Comparison of ENCODE assay signal across 8 cellular contexts in the genomic region with DNA sequence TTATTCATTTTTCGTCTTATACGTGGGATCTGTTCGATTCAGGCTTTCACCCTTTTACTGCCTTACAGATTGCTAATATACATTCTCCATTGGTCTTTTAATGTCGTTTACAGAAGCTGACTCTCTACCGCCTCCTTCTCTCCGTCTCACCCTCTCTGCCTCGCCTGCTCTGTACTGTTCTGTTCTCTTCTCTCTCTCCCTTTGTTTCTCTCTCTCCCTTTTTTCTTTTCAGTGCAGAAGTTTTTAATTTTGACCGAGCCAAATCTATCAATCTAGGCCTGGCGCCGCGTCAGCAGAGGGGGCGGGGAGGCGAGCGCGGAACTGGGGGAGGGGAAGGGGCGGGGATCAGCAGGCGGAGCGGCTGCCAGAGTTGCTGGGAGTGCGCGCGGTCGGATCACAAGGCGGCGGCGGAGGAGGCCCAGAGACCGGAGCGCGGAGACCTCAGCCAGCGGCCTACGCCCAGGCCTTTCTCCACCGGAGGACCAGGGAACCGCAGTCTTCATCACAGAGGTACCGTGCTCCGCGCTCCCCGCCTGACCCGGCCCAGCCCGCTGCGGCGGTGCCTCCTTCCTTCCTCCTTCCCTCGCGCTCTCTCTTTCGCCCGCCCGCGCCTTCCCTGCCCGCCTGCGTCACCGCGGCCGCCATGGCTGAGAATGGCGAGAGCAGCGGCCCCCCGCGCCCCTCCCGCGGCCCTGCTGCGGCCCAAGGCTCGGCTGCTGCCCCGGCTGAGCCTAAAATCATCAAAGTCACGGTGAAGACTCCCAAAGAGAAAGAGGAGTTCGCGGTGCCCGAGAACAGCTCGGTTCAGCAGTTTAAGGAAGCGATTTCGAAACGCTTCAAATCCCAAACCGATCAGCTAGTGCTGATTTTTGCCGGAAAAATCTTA. TPM values are rescaled to one million over a fixed set of nuclear protein-coding genes. Genes with fewer than 3 reads are reported as not detected.
A peak's percentile ranks its signal among the peaks of the same experiment; 100 is the strongest.
DNase-seq lines count a peak whose midpoint lies in the region; TF ChIP-seq lines count a peak whose summit lies in the region.

A gene (plus strand): TSS at position 397 of the 886 bp plus-strand sequence. CDS start 247 bp downstream, at position 644.

- peak within 1 kb of the TSS; percentile 98 for H3K27ac ChIP-seq in cardiac muscle cell

- no peaks in the 10 kb centered on the region for H3K9me3 ChIP-seq in cardiac muscle cell (ENCODE audit: low read depth)

- no peaks in the 10 kb centered on the region for H3K27me3 Mint-ChIP-seq in HFFc6 (ENCODE audit: insufficient read depth)
- H3K27me3 Mint-ChIP-seq in type B pancreatic cell: no peaks in the 10 kb centered on the region

- H3K4me3 ChIP-seq in GM06990 (replicated peaks; ENCODE audit: low read depth, low read length) (peak within 1 kb of the TSS; percentile 78), cardiac muscle cell (peak within 1 kb of the TSS; percentile 52)

- H3K4me1 Mint-ChIP-seq in HFFc6 (ENCODE audit: low read depth): peaks cover 27% of the 10 kb centered on the region
- H3K4me1 Mint-ChIP-seq in type B pancreatic cell (ENCODE audit: unreplicated experiment): peaks cover 5% of the 10 kb centered on the region

- peak; percentile 6 for TF ChIP-seq CTCF in GM06990 (IDR thresholded peaks at IDR 0.05; ENCODE audit: insufficient read depth, low read length, poor library complexity, severe bottlenecking)
- peak; percentile 29; the same call in 1 of the 2 replicates for TF ChIP-seq CTCF in HFFc6 (IDR thresholded peaks at IDR 0.05)
- peak; percentile 22 for TF ChIP-seq CTCF in cardiac muscle cell (IDR thresholded peaks at IDR 0.05; ENCODE audit: low read depth, low read length)
- TF ChIP-seq CTCF in type B pancreatic cell (conservative IDR thresholded peaks at IDR 0.05): peak; percentile 30

- peak; percentile 84 for DNase-seq in GM06990 (ENCODE audit: extremely low read depth, insufficient read length)
- DNase-seq in HFFc6: peak; percentile 62
- peak; percentile 58 for DNase-seq in NCI-H1092 (lab: John Stamatoyannopoulos, UW)
- peak; percentile 0 to 35 for DNase-seq in SW 1271 (lab: John Stamatoyannopoulos, UW)
- DNase-seq in activated naive CD8-positive, alpha-beta T cell treated with anti-CD3 and anti-CD28 coated beads, Interleukin-2, amount 50 U/mL, for 16 hours (ENCODE audit: low read depth, low spot score): peak; percentile 49
- peak; percentile 80 to 87 for DNase-seq in cardiac muscle cell (ENCODE audit: low read depth in 1 of 2, low spot score in 1 of 2)
- DNase-seq in posterior cingulate gyrus: peak; percentile 69 to 96 (median 74)
- DNase-seq in type B pancreatic cell (ENCODE audit: extremely low spot score, unreplicated experiment): peak; percentile 83

- H3K27ac Mint-ChIP-seq in HFFc6 (peak within 1 kb of the TSS; percentile 98), type B pancreatic cell (peak within 1 kb of the TSS; percentile 95)

- H3K4me3 Mint-ChIP-seq in HFFc6 (peak within 1 kb of the TSS; percentile 96), type B pancreatic cell (peak within 1 kb of the TSS; percentile 90)

- H3K4me1 ChIP-seq in cardiac muscle cell (ENCODE audit: low read depth): no peaks in the 10 kb centered on the region

- H3K36me3 ChIP-seq in GM06990 (ENCODE audit: control insufficient read depth, insufficient read depth, low read length) (no peaks in the 10 kb centered on the region), cardiac muscle cell (no peaks in the 10 kb centered on the region)

- H3K36me3 Mint-ChIP-seq in HFFc6 (ENCODE audit: low read depth): peaks cover 12% of the 10 kb centered on the region; the same call in 1 of the 2 replicates
- H3K36me3 Mint-ChIP-seq in type B pancreatic cell: no peaks in the 10 kb centered on the region

- H3K27me3 ChIP-seq in GM06990 (replicated peaks; ENCODE audit: control insufficient read depth, insufficient read depth, low read length): no peaks in the 10 kb centered on the region
- no peaks in the 10 kb centered on the region for H3K27me3 ChIP-seq in cardiac muscle cell

- H3K9me3 Mint-ChIP-seq in HFFc6 (no peaks in the 10 kb centered on the region), type B pancreatic cell (no peaks in the 10 kb centered on the region)

- intact Hi-C loops in posterior cingulate gyrus (cut with DNase I): loop anchor here (10.0 kb wide), 2 partner anchors 99 to 171 kb away; no protein-coding TSS in a partner anchor

RNA-seq across cellular contexts. Expression of the gene that starts here (rescaled TPM):
- total RNA-seq in HFFc6 (2021; fragmentation: NEBNext Ultra II Directional; extraction: Animal tissue kit (Norgen Biotek cat#: 25700)): 10 to 100 TPM; 33.3 to 47.4 (median 39.3) TPM
- total RNA-seq in cardiac muscle cell: 28.0 and 28.4 TPM in 2 replicates
- polyA plus RNA-seq in cardiac muscle cell: 67.5 and 73.3 TPM in 2 replicates
- 41.2 and 41.4 TPM in 2 replicates for total RNA-seq in type B pancreatic cell (ENCODE audit: low replicate concordance)

Comparison
In these comparisons a context has a peak if more than half of its experiments do, and no peak if none do; other contexts are left out.
1. Peak in every context shown above with its lines: DNase-seq, H3K4me3 ChIP-seq and H3K27ac ChIP-seq.
2. DNase-seq: peak in every context shown above with its lines; median percentile 84 in GM06990; 84 in cardiac muscle cell; 83 in type B pancreatic cell; 74 in posterior cingulate gyrus; 62 in HFFc6; 58 in NCI-H1092; 49 in activated naive CD8-positive, alpha-beta T cell treated with anti-CD3 and anti-CD28 coated beads, Interleukin-2, amount 50 U/mL, for 16 hours; 18 in SW 1271.